1 cellular context compared by ENCODE assay signal in the genomic region with DNA sequence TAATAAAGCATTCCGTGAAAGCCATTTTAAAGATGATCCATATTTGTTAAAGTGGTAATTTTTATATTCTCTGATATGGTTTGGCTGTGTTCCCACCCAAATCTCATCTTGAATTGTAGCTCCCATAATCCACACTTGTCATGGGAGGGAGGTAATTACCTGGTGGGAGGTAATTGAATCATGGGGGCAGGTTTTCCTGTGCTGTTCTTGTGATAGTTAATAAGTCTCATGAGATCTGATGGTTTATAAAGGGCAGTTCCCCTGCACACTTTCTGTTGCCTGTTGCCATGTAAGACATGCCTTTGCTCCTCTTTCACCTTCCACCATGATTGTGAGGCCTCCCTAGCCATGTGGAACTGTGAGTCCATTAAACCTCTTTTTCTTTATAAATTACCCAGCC. TPM values are rescaled to one million over a fixed set of nuclear protein-coding genes. Genes with fewer than 3 reads are reported as not detected.
"Had no signal": no experiment of that assay in that cellular context is flagged by ENCODE, and none has a peak within 500 bp of the region (broad histone marks: within the 10 kb centered on the region; RNA-seq: fewer than 3 reads in every experiment).

No MANE protein-coding gene starts in this region.

RNA-seq across cellular contexts. Expression of a gene that starts 8.2 kb away (rescaled TPM):
- total RNA-seq: OCI-LY7 had no signal
